ENCODE assay signal across 32 cellular contexts in the genomic region with DNA sequence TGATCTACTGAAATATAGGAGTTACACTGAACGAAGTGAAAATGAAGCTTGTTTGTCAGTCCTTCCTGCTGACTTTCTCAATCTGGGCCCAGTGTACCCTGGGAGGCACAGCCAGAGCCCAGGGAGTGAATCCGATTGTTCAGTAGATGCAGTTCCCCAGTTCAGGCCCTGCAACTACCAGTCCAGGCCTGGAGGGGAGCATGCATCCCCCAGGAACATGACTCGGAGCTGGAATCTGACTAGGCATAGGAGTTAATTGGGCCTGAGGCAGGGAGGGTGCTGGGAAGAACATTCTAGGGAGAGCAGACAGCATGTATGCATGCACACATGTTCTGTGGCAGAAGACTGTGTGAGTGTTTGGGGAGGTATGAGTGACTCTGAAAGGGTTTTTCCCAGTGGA. TPM values are rescaled to one million over a fixed set of nuclear protein-coding genes. Genes with fewer than 3 reads are reported as not detected.
"Had no signal": no experiment of that assay in that cellular context is flagged by ENCODE, and none has a peak within 500 bp of the region (broad histone marks: within the 10 kb centered on the region; RNA-seq: fewer than 3 reads in every experiment).

No MANE protein-coding gene starts in this region.

- H3K4me2 ChIP-seq: smooth muscle cell had no signal

- DNase-seq: activated B cell treated with CpG ODN at 0.5 μM for 24 hours; activated CD4-positive, alpha-beta T cell treated with anti-CD3 and anti-CD28 coated beads, Interleukin-2, amount 50 U/mL, for 1 hour; activated CD8-positive, alpha-beta T cell treated with anti-CD3 and anti-CD28 coated beads for 36 hours; activated effector memory CD4-positive, alpha-beta T cell treated with Interleukin-2 at 50 U/mL for 16 hours; activated naive CD4-positive, alpha-beta T cell treated with anti-CD3 and anti-CD28 coated beads for 36 hours; activated naive CD8-positive, alpha-beta T cell treated with anti-CD3 and anti-CD28 coated beads for 36 hours; dermis blood vessel endothelial cell; effector memory CD4-positive, alpha-beta T cell; erythroblast; kidney; lower lobe of right lung; mesendoderm; mucosa of descending colon; nephron progenitor cell; pancreas; stimulated activated CD4-positive, alpha-beta T cell treated with anti-CD3 and anti-CD28 coated beads, Interleukin-15, amount 100 ng/mL, for 24 hours; stimulated activated CD4-positive, alpha-beta T cell treated with anti-CD3 and anti-CD28 coated beads, Interleukin-2, amount 100 ng/mL, for 24 hours; stimulated activated naive B cell treated with anti-CD40 and anti-IgM and Interleukin-4, amounts not matched to agents 10 μg/mL and 1 μg/mL and 100 μg/mL, for 72 hours; T-cell; testis; transverse colon had no signal

- H3K4me1 ChIP-seq: ascending aorta, lower lobe of right lung, pancreas, prostate gland, testis, transverse colon had no signal

- H3K36me3 ChIP-seq: adrenal gland, ascending aorta, cardiac muscle cell, gastroesophageal sphincter, lower lobe of right lung, neutrophil, pancreas, prostate gland, transverse colon had no signal

- ATAC-seq: activated CD8-positive, alpha-beta T cell treated with anti-CD3 and anti-CD28 coated beads for 36 hours; gastroesophageal sphincter; mucosa of descending colon; pancreas; stimulated activated naive B cell treated with anti-CD40 and anti-IgM and Interleukin-4, amounts not matched to agents 10 μg/mL and 1 μg/mL and 100 μg/mL, for 72 hours; T-cell had no signal

- H3K9me3 ChIP-seq: adrenal gland, ascending aorta, gastroesophageal sphincter, lower lobe of right lung, mucosa of descending colon, neutrophil, pancreas, prostate gland, testis, transverse colon had no signal

- H3K4me3 ChIP-seq: adrenal gland, ascending aorta, cardiac muscle cell, gastroesophageal sphincter, lower lobe of right lung, mucosa of descending colon, pancreas, prostate gland, smooth muscle cell, testis, transverse colon had no signal

- H3K27ac ChIP-seq: adrenal gland, ascending aorta, cardiac muscle cell, gastroesophageal sphincter, lower lobe of right lung, neutrophil, pancreas, prostate gland, testis, transverse colon had no signal

- H3K27me3 ChIP-seq: adrenal gland, ascending aorta, cardiac muscle cell, gastroesophageal sphincter, pancreas, testis, transverse colon had no signal

RNA-seq across cellular contexts. Expression of gene PHACTR3, which starts 42.1 kb away (rescaled TPM):
- total RNA-seq: activated B cell treated with CpG ODN at 0.5 μM for 24 hours; activated CD8-positive, alpha-beta T cell treated with anti-CD3 and anti-CD28 coated beads for 36 hours; activated naive CD4-positive, alpha-beta T cell treated with anti-CD3 and anti-CD28 coated beads for 36 hours; activated naive CD8-positive, alpha-beta T cell treated with anti-CD3 and anti-CD28 coated beads for 36 hours; ascending aorta; fibroblast of lung; fibroblast of villous mesenchyme; myocyte; T-cell; T-helper 2 cell treated with Interferon-gamma antibody and Interleukin-4, amounts not matched to agents 100 ng/mL and 5 ng/mL, for 36 hours had no signal
